ENCODE assay signal across 8 cellular contexts in genomic region chr13:40665754-40666057, GRCh38. TPM values are rescaled to one million over a fixed set of nuclear protein-coding genes. Genes with fewer than 3 reads are reported as not detected.
DNase-seq lines count a peak whose midpoint lies in the region; ATAC-seq, FAIRE-seq and TF ChIP-seq lines count a peak whose summit lies in the region.

No MANE protein-coding gene starts in this region.

- WGBS in adrenal gland, 4 donors: 0% methylated on average over 2 to 46 of the region's 46 CpGs; no CpG with 5 or more reads in 1 of the 4 donors
- whole genome bisulfite sequencing in HepG2 (ENCODE audit: low lambda C conversion rate): no CpG with 5 or more reads among the region's 46 CpGs

- no peak for TF ChIP-seq RAD21 in HepG2 (CRISPR knock-in tag; IDR thresholded peaks at IDR 0.05)

- H3K9ac ChIP-seq in HepG2 (ENCODE audit: insufficient read depth, low read depth, low read length): peak overlapping the region; percentile 94

- peaks cover 37% of the 10 kb centered on the region for H4K20me1 ChIP-seq in HepG2 (ENCODE audit: insufficient read depth, low read length)

- no peaks in the 10 kb centered on the region for H3K27me3 ChIP-seq in adrenal gland
- no peaks in the 10 kb centered on the region; a peak in 1 of 5 replicates for H3K27me3 ChIP-seq in HepG2 (ENCODE audit: control insufficient read depth in 1 of 2, insufficient read depth in 2 of 2, low read length in 2 of 2)

- H3K4me1 Mint-ChIP-seq in stimulated activated naive CD8-positive, alpha-beta T cell treated with anti-CD3 and anti-CD28 coated beads, Interleukin-15, amount 100 ng/mL, for 72 hours: peaks cover 44% of the 10 kb centered on the region

- peak overlapping the region; percentile 98 to 100 for H3K4me3 Mint-ChIP-seq in stimulated activated naive CD8-positive, alpha-beta T cell treated with anti-CD3 and anti-CD28 coated beads, Interleukin-15, amount 100 ng/mL, for 72 hours

- H3K36me3 ChIP-seq in adrenal gland (replicated peaks in 1 of 2) (no peaks in the 10 kb centered on the region), HepG2 (replicated peaks in 1 of 2; ENCODE audit: control insufficient read depth in 1 of 2, insufficient read depth in 2 of 2, low read length in 2 of 2) (no peaks in the 10 kb centered on the region)

- in situ Hi-C loops in HepG2 (cut with HindIII; ENCODE audit: extremely low pct_ligation_motif_present, low pct_unique_long_range_greater_than_20kb): loop anchor here (5.0 to 10.0 kb wide), 2 partner anchors 103 to 331 kb away; no protein-coding TSS in a partner anchor

- CTCF ChIA-PET in HepG2 (lab: Yijun Ruan, JAX; ENCODE audit: low intra/inter-chr PET ratio, low total read pairs): no interaction called here

- peak overlapping the region; percentile 71 for H3K27ac ChIP-seq in 22Rv1
- peak overlapping the region; percentile 83 to 98 (median 97) for H3K27ac ChIP-seq in adrenal gland
- peak overlapping the region; percentile 88 for H3K27ac ChIP-seq in HepG2 (ENCODE audit: extremely low read length, insufficient read depth, low read length)

- peak overlapping the region; percentile 97 to 99 for H3K27ac Mint-ChIP-seq in stimulated activated naive CD8-positive, alpha-beta T cell treated with anti-CD3 and anti-CD28 coated beads, Interleukin-15, amount 100 ng/mL, for 72 hours

- peaks cover 52% of the 10 kb centered on the region for H3K79me2 ChIP-seq in HepG2 (ENCODE audit: insufficient read depth, low read length)

- peak overlapping the region; percentile 75 for H3K4me2 ChIP-seq in HepG2 (ENCODE audit: low read depth, low read length)

- TF ChIP-seq CTCF in 22Rv1 (IDR thresholded peaks at IDR 0.05) (no peak), adrenal gland (IDR thresholded peaks at IDR 0.05) (no peak), HepG2 (CRISPR knock-in tag; IDR thresholded peaks at IDR 0.05) (no peak)

- TF ChIP-seq POLR2A in adrenal gland (IDR thresholded peaks at IDR 0.05) (no peak), HepG2 (IDR thresholded peaks at IDR 0.05; ENCODE audit: insufficient read depth in 1 of 2, low read depth in 2 of 2, low read length in 2 of 2) (no peak)

- H3K9me3 ChIP-seq in adrenal gland (replicated peaks in 1 of 3): no peaks in the 10 kb centered on the region
- H3K9me3 ChIP-seq in HepG2 (ENCODE audit: low read length): no peaks in the 10 kb centered on the region

- ATAC-seq in GM18909 (IDR thresholded peaks at IDR 0.05; ENCODE audit: poor library complexity, unreplicated experiment): peak; percentile 0
- ATAC-seq in HepG2: no peak
- ATAC-seq in stimulated activated naive CD8-positive, alpha-beta T cell treated with anti-CD3 and anti-CD28 coated beads, Interleukin-15, amount 100 ng/mL, for 72 hours: peak; percentile 15

- TF ChIP-seq EP300 in HepG2 (IDR thresholded peaks at IDR 0.05; ENCODE audit: low read depth in 2 of 2, low read length in 2 of 2) (no peak), HepG2 (CRISPR knock-in tag; IDR thresholded peaks at IDR 0.05; ENCODE audit: borderline replicate concordance) (no peak)

- intact Hi-C loops in adrenal gland (cut with DNase I): loop anchor here in 1 of 2 donors (10.0 kb wide), 2 partner anchors 51 to 91 kb away; no protein-coding TSS in a partner anchor
- intact Hi-C loops in HepG2 (cut with micrococcal nuclease; ENCODE audit: unreplicated experiment): loop anchor here (2.0 to 5.0 kb wide), 2 partner anchors 101 to 107 kb away; partner anchors contain the start of gene MRPS31

- no TSS peak for BruUV-seq in HepG2 (replicated peaks; lab: Mats Ljungman, UMichigan)

- H3K4me3 ChIP-seq in adrenal gland (peak overlapping the region; percentile 56 to 94 (median 79)), HepG2 (replicated peaks in 1 of 3; ENCODE audit: insufficient read depth in 1 of 3, low read depth in 2 of 3, low read length in 3 of 3) (peak overlapping the region; percentile 96 to 99 (median 99))

- DNase-seq in NCI-H345 treated with DMSO at 0.1 percent for 48 hours (lab: John Stamatoyannopoulos, UW; ENCODE audit: unreplicated experiment): peak; percentile 4
- no peak for DNase-seq in adrenal gland
- no peak for DNase-seq in HepG2 (ENCODE audit: low spot score)
- DNase-seq in stimulated activated naive CD8-positive, alpha-beta T cell treated with anti-CD3 and anti-CD28 coated beads, Interleukin-15, amount 100 ng/mL, for 72 hours: peak; percentile 56 to 61
- DNase-seq in NCI-H187 (lab: John Stamatoyannopoulos, UW): no peak
- no peak for DNase-seq in OCI-M2 (lab: John Stamatoyannopoulos, UW; ENCODE audit: unreplicated experiment)

- no peaks in the 10 kb centered on the region for H3K9me3 Mint-ChIP-seq in stimulated activated naive CD8-positive, alpha-beta T cell treated with anti-CD3 and anti-CD28 coated beads, Interleukin-15, amount 100 ng/mL, for 72 hours

- no peak overlapping the region for H2AFZ ChIP-seq in HepG2 (ENCODE audit: low read length)

- H3K27me3 Mint-ChIP-seq in stimulated activated naive CD8-positive, alpha-beta T cell treated with anti-CD3 and anti-CD28 coated beads, Interleukin-15, amount 100 ng/mL, for 72 hours: no peaks in the 10 kb centered on the region

- H3K4me1 ChIP-seq in adrenal gland (replicated peaks in 1 of 2) (peaks cover 25 to 39% of the 10 kb centered on the region in 2 donors), HepG2 (ENCODE audit: insufficient read depth, low read length) (peaks cover 47% of the 10 kb centered on the region)

- POLR2A ChIA-PET in HepG2 (lab: Yijun Ruan, JAX): interaction anchor here (1.2 to 2.4 kb wide), 4 partner anchors 97 to 329 kb away, joined by 3 to 13 read pairs (median 4); no protein-coding TSS in a partner anchor

- no peak for FAIRE-seq in HepG2 (lab: Jason Lieb, UNC)

TF ChIP-seq in HepG2, 621 proteins besides CTCF, POLR2A, EP300 and RAD21 (continues in another document):
- peak; percentile 46; the same call in 1 of the 2 replicates for TF ChIP-seq RBFOX2 (IDR thresholded peaks at IDR 0.05; ENCODE audit: low read depth, low read length)
- no peak for TF ChIP-seq XBP1 (CRISPR knock-in tag; IDR thresholded peaks at IDR 0.05)
- TF ChIP-seq ZNF121 (CRISPR knock-in tag; IDR thresholded peaks at IDR 0.05): no peak
- TF ChIP-seq, protein P1, sequence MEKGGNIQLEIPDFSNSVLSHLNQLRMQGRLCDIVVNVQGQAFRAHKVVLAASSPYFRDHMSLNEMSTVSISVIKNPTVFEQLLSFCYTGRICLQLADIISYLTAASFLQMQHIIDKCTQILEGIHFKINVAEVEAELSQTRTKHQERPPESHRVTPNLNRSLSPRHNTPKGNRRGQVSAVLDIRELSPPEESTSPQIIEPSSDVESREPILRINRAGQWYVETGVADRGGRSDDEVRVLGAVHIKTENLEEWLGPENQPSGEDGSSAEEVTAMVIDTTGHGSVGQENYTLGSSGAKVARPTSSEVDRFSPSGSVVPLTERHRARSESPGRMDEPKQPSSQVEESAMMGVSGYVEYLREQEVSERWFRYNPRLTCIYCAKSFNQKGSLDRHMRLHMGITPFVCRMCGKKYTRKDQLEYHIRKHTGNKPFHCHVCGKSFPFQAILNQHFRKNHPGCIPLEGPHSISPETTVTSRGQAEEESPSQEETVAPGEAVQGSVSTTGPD (CRISPR knock-in tag; IDR thresholded peaks at IDR 0.05): no peak
- TF ChIP-seq DMAP1 (CRISPR knock-in tag; IDR thresholded peaks at IDR 0.05): no peak
- no peak for TF ChIP-seq ZNF343 (CRISPR knock-in tag; IDR thresholded peaks at IDR 0.05)
- TF ChIP-seq, protein P2, sequence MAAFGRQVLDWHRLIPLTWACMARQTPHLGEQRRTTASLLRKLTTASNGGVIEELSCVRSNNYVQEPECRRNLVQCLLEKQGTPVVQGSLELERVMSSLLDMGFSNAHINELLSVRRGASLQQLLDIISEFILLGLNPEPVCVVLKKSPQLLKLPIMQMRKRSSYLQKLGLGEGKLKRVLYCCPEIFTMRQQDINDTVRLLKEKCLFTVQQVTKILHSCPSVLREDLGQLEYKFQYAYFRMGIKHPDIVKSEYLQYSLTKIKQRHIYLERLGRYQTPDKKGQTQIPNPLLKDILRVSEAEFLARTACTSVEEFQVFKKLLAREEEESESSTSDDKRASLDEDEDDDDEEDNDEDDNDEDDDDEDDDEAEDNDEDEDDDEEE (CRISPR knock-in tag; IDR thresholded peaks at IDR 0.05): no peak
- TF ChIP-seq ZNF333 (CRISPR knock-in tag; IDR thresholded peaks at IDR 0.05; ENCODE audit: borderline replicate concordance): no peak
- no peak for TF ChIP-seq MAZ (IDR thresholded peaks at IDR 0.05; ENCODE audit: borderline replicate concordance, low read depth, low read length)
- 0 out of 2 replicates have a peak, but pooled peaks have one; percentile 13 for TF ChIP-seq MAZ (CRISPR knock-in tag; IDR thresholded peaks at IDR 0.05; ENCODE audit: low read depth)
- TF ChIP-seq ZNF878 (CRISPR knock-in tag; IDR thresholded peaks at IDR 0.05): no peak

RNA-seq across cellular contexts. Expression of gene FOXO1, which starts 0.7 kb away (rescaled TPM):
- 10 to 100 TPM; 17.2 to 35.4 (median 24.4) TPM for total RNA-seq in adrenal gland
- 10 to 100 TPM in 1 of 3 donors, 1 to 10 TPM in 2; 4.3 to 15.2 (median 4.4) TPM for polyA plus RNA-seq in adrenal gland
- 8.1 and 13.8 TPM in 2 replicates for total RNA-seq in HepG2 (2016; rRNA removed; fragmentation: Illumina TruSeq; extraction: Trizol)
- total RNA-seq in HepG2 (2016; cell fraction: cytosol; rRNA removed; fragmentation: Illumina TruSeq; extraction: Trizol; ENCODE audit: low read depth): 16.8 and 17.8 TPM in 2 replicates
- total RNA-seq in HepG2 (2016; cell fraction: insoluble cytoplasmic fraction; rRNA removed; fragmentation: Illumina TruSeq; extraction: Trizol): 7.8 and 12.3 TPM in 2 replicates
- 15.3 and 15.4 TPM in 2 replicates for total RNA-seq in HepG2 (2016; cell fraction: membrane; rRNA removed; fragmentation: Illumina TruSeq; extraction: Trizol)
- total RNA-seq in HepG2 (2016; cell fraction: nucleus; rRNA removed; fragmentation: Illumina TruSeq; extraction: Trizol): 14.4 and 14.7 TPM in 2 replicates
- polyA plus RNA-seq in HepG2 (2011; rRNA removed): 10.9 and 13.1 TPM in 2 replicates
- 8.3 and 8.4 TPM in 2 replicates for polyA plus RNA-seq in HepG2 (2011; cell fraction: cytosol; rRNA removed)
- polyA plus RNA-seq in HepG2 (2011; cell fraction: nucleus; rRNA removed): 12.9 and 17.5 TPM in 2 replicates
- polyA plus RNA-seq in HepG2 (2012): 8.8 and 12.0 TPM in 2 replicates
- 0.25 TPM in 2 replicates for polyA plus RNA-seq in HepG2 (2016; cell fraction: cytosol; fragmentation: Illumina TruSeq; extraction: Trizol; ENCODE audit: low read depth)
- 10.3 and 10.9 TPM in 2 replicates for polyA plus RNA-seq in HepG2 (2016; cell fraction: insoluble cytoplasmic fraction; fragmentation: Illumina TruSeq; extraction: Trizol; ENCODE audit: low read depth)
- polyA plus RNA-seq in HepG2 (2016; cell fraction: membrane; fragmentation: Illumina TruSeq; extraction: Trizol; ENCODE audit: low read depth): 1.5 and 2.0 TPM in 2 replicates
- polyA plus RNA-seq in HepG2 (2016; cell fraction: nucleus; fragmentation: Illumina TruSeq; extraction: Trizol; ENCODE audit: insufficient read depth, low read depth): 9.4 and 9.9 TPM in 2 replicates
- polyA minus RNA-seq in HepG2 (2011; rRNA and poly(A)+ RNA removed; ENCODE audit: low replicate concordance): 4.3 and 53.3 TPM in 2 replicates
- polyA minus RNA-seq in HepG2 (2011; cell fraction: cytosol; rRNA and poly(A)+ RNA removed): 28.8 and 31.7 TPM in 2 replicates
- polyA minus RNA-seq in HepG2 (2011; cell fraction: nucleus; rRNA and poly(A)+ RNA removed): 63.8 and 73.3 TPM in 2 replicates

Comparison
In these comparisons a context has a peak if more than half of its experiments do, and no peak if none do; other contexts are left out.
1. DNase-seq: peak in NCI-H345 treated with DMSO at 0.1 percent for 48 hours (single experiment) and stimulated activated naive CD8-positive, alpha-beta T cell treated with anti-CD3 and anti-CD28 coated beads, Interleukin-15, amount 100 ng/mL, for 72 hours (2 of 2); none in adrenal gland (0 of 7), HepG2 (single experiment), NCI-H187 (0 of 2) and OCI-M2 (single experiment).
2. Peak in every context shown above with its lines, with median percentiles within 50 percentile points of each other: H3K27ac ChIP-seq.